22 cellular contexts compared by ENCODE assay signal in the genomic region with DNA sequence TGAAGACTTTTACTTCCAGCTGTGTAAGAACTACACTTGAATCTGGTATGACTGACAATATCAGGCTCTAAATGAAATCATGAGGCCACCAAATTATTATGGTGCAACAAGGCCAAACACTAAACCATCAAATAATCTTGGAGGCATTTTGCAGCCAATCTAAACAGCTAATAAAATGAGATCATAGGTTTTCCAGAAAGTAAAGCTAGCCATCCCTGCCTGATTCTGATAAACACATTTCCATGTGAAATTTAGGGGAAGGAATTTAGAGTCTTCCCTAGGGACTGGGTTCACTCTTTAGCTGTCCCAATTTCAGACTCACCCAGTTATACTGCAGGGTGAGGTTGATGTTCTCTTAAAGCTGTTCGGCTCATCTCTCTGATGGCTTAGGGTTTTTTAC.
A peak's percentile ranks its signal among the peaks of the same experiment; 100 is the strongest.
DNase-seq lines count a peak whose midpoint lies in the region; ATAC-seq and TF ChIP-seq lines count a peak whose summit lies in the region.
"Had no signal": no experiment of that assay in that cellular context is flagged by ENCODE, and none has a peak within 500 bp of the region (broad histone marks: within the 10 kb centered on the region; RNA-seq: fewer than 3 reads in every experiment).

No MANE protein-coding gene starts in this region.

- H3K27me3 ChIP-seq in adipocyte (replicated peaks; ENCODE audit: control insufficient read depth, insufficient read depth, low read length) (no peaks in the 10 kb centered on the region), gastroesophageal sphincter (no peaks in the 10 kb centered on the region)
- H3K27me3 ChIP-seq: MG63 had no signal

- H3K4me1 ChIP-seq in adipocyte (ENCODE audit: control insufficient read depth, insufficient read depth, low read length) = peaks cover 24% of the 10 kb centered on the region
- no peaks in the 10 kb centered on the region for H3K4me1 ChIP-seq in gastroesophageal sphincter

- no peak for TF ChIP-seq EP300 in gastroesophageal sphincter (IDR thresholded peaks at IDR 0.05)

- DNase-seq in left ventricle myocardium superior (no peak), cardiac septum (ENCODE audit: low spot score) (no peak), adipocyte (ENCODE audit: low read depth) (no peak), SK-N-DZ (ENCODE audit: low spot score) (no peak), A172 (ENCODE audit: low spot score) (no peak), NK-92 (lab: John Stamatoyannopoulos, UW; ENCODE audit: unreplicated experiment) (no peak)
- DNase-seq in activated CD4-positive, CD25-positive, alpha-beta regulatory T cell treated with anti-CD3 and anti-CD28 coated beads, Interleukin-2, amount 50 U/mL, for 72 hours = no peak
- DNase-seq: CD4-positive, CD25-positive, alpha-beta regulatory T cell; DMS79 treated with DMSO at 0.1 percent for 48 hours; H9; Kasumi-1; MG63; NCI-H1048; NCI-H1436; NCI-H1930; NCI-H510A treated with DMSO at 0.1 percent for 48 hours; NCI-H748 treated with DMSO at 0.1 percent for 48 hours; NK-92 treated with Interleukin-12 subunit alpha and Interleukin-12 subunit beta, amount 100 ng/mL, for 24 hours; SHP77 treated with DMSO at 0.1 percent for 48 hours had no signal

- no peak for TF ChIP-seq CTCF in gastroesophageal sphincter (IDR thresholded peaks at IDR 0.05)

- H3K4me3 ChIP-seq in adipocyte (ENCODE audit: low read length) (peak overlapping the region; percentile 59), gastroesophageal sphincter (no peak overlapping the region)
- H3K4me3 ChIP-seq: MG63 had no signal

- WGBS in gastroesophageal sphincter (ENCODE audit: low coverage in 1 of 2), 2 donors = 78 to 86% methylated on average over 1 of the region's 1 CpG

- intact Hi-C loops in left ventricle myocardium superior (cut with micrococcal nuclease) (no loop called here), cardiac septum (cut with DNase I) (no loop called here)

- H3K9me3 ChIP-seq in adipocyte (ENCODE audit: control insufficient read depth, low read length) (no peaks in the 10 kb centered on the region), gastroesophageal sphincter (no peaks in the 10 kb centered on the region)
- H3K9me3 ChIP-seq: MG63 had no signal

- H3K9ac ChIP-seq in adipocyte (ENCODE audit: low read length) = peak overlapping the region; percentile 76

- ATAC-seq in left ventricle myocardium superior (peak; percentile 50), gastroesophageal sphincter (peak; percentile 40)
- ATAC-seq: SK-N-SH treated with all-trans-retinoic acid at 6 μM for 48 hours had no signal

- no peak overlapping the region for H3K27ac ChIP-seq in gastroesophageal sphincter
- H3K27ac ChIP-seq: RWPE1 had no signal

- H3K36me3 ChIP-seq in adipocyte (ENCODE audit: control insufficient read depth, insufficient read depth, low read length, severe bottlenecking) = no peaks in the 10 kb centered on the region
- H3K36me3 ChIP-seq in gastroesophageal sphincter = no peaks in the 10 kb centered on the region
- H3K36me3 ChIP-seq: MG63 had no signal

- TF ChIP-seq POLR2A in gastroesophageal sphincter (IDR thresholded peaks at IDR 0.05) = no peak
